8 cellular contexts compared by ENCODE assay signal in genomic region chr22:32880906-32881596, GRCh38.
DNase-seq lines count a peak whose midpoint lies in the region; ATAC-seq and TF ChIP-seq lines count a peak whose summit lies in the region.

No MANE protein-coding gene starts in this region.

- no peaks in the 10 kb centered on the region for H3K9me3 ChIP-seq in DND-41 (ENCODE audit: insufficient read depth, low read length, severe bottlenecking)
- H3K9me3 ChIP-seq in ovary = no peaks in the 10 kb centered on the region

- H2AFZ ChIP-seq in DND-41 (ENCODE audit: low read depth, low read length) = no peak overlapping the region

- TF ChIP-seq POLR2A in ovary (IDR thresholded peaks at IDR 0.05) = no peak

- intact Hi-C loops in ovary (cut with DNase I) = loop anchor here in 1 of 4 donors (10.0 kb wide), 1 partner anchor 46 kb away; no protein-coding TSS in a partner anchor

- no peak for TF ChIP-seq CTCF in DND-41 (IDR thresholded peaks at IDR 0.05; ENCODE audit: borderline replicate concordance, extremely low read depth, low read length, poor library complexity, severe bottlenecking)
- TF ChIP-seq CTCF in ovary (IDR thresholded peaks at IDR 0.05) = no peak

- H3K79me2 ChIP-seq in DND-41 (ENCODE audit: insufficient read depth, low read length) = no peaks in the 10 kb centered on the region

- H3K27me3 ChIP-seq in DND-41 (ENCODE audit: insufficient read depth, low read length, poor library complexity) (peaks cover 18% of the 10 kb centered on the region), ovary (no peaks in the 10 kb centered on the region)

- H4K20me1 ChIP-seq in DND-41 (ENCODE audit: insufficient read depth, low read length) = no peaks in the 10 kb centered on the region

- 12 to 17% (median 13%) methylated on average over 16 to 20 of the region's 20 CpGs for WGBS in ovary, 3 donors

- peak; percentile 4 for DNase-seq in DND-41
- DNase-seq in NCI-H82 (lab: John Stamatoyannopoulos, UW) = peak; percentile 83
- DNase-seq in ovary = peak; percentile 88 to 94 (median 91)
- no peak for DNase-seq in activated CD4-positive, CD25-positive, alpha-beta regulatory T cell treated with anti-CD3 and anti-CD28 coated beads, Interleukin-2, amount 50 U/mL, for 72 hours
- no peak for DNase-seq in AG08395 (ENCODE audit: low spot score)

- H3K4me2 ChIP-seq in DND-41 (ENCODE audit: insufficient read depth, low read length) = no peak overlapping the region

- H3K27ac ChIP-seq in DND-41 (ENCODE audit: low read length) = no peak overlapping the region
- H3K27ac ChIP-seq in ovary = peak overlapping the region in 1 of 2 donors; percentile 25

- no peak overlapping the region for H3K9ac ChIP-seq in DND-41 (ENCODE audit: low read depth, low read length)

- no peaks in the 10 kb centered on the region for H3K4me1 ChIP-seq in DND-41 (ENCODE audit: insufficient read depth, low read length)
- peaks cover 7% of the 10 kb centered on the region for H3K4me1 ChIP-seq in ovary (ENCODE audit: insufficient read depth)

- ATAC-seq in DND-41 (ENCODE audit: insufficient read depth, low read depth) = no peak
- ATAC-seq in esophagus mucosa = peak; percentile 23
- ATAC-seq in GM18870 (IDR thresholded peaks at IDR 0.05; ENCODE audit: unreplicated experiment) = no peak
- ATAC-seq in HG03439 (IDR thresholded peaks at IDR 0.05; ENCODE audit: unreplicated experiment) = no peak

- TF ChIP-seq EP300 in ovary (IDR thresholded peaks at IDR 0.05) = no peak

- H3K4me3 ChIP-seq in DND-41 (ENCODE audit: low read depth in 1 of 2, low read length in 2 of 2) (no peak overlapping the region), ovary (no peak overlapping the region)

- H3K36me3 ChIP-seq in DND-41 (ENCODE audit: insufficient read depth, low read length) (no peaks in the 10 kb centered on the region), ovary (no peaks in the 10 kb centered on the region)

Comparison
In these comparisons a context has a peak if more than half of its experiments do, and no peak if none do; other contexts are left out.
1. DNase-seq: peak in DND-41 (single experiment), NCI-H82 (single experiment) and ovary (5 of 5); none in activated CD4-positive, CD25-positive, alpha-beta regulatory T cell treated with anti-CD3 and anti-CD28 coated beads, Interleukin-2, amount 50 U/mL, for 72 hours (single experiment) and AG08395 (single experiment).